ENCODE assay signal across 11 cellular contexts in genomic region chr19:13973479-13973878, GRCh38. TPM values are rescaled to one million over a fixed set of nuclear protein-coding genes. Genes with fewer than 3 reads are reported as not detected.
"Had no signal": no experiment of that assay in that cellular context is flagged by ENCODE, and none has a peak within 500 bp of the region (broad histone marks: within the 10 kb centered on the region; RNA-seq: fewer than 3 reads in every experiment).

No MANE protein-coding gene starts in this region.

RNA-seq across cellular contexts. Expression of gene PODNL1, which starts 35.3 kb away (rescaled TPM):
- total RNA-seq: activated B cell treated with CpG ODN at 0.5 μM for 24 hours, SK-MEL-5 had no signal
- polyA plus RNA-seq: cardiac muscle cell had no signal

RNA-seq across cellular contexts. Expression of gene RLN3, which starts 54.5 kb away (rescaled TPM):
- total RNA-seq: activated B cell treated with CpG ODN at 0.5 μM for 24 hours; activated CD4-positive, alpha-beta memory T cell treated with anti-CD3 and anti-CD28 coated beads for 36 hours; activated naive CD8-positive, alpha-beta T cell treated with anti-CD3 and anti-CD28 coated beads, Interleukin-2, amount 10 ng/mL, durations not matched to agents 7 days and 5 days; ascending aorta; cardiac muscle cell; chondrocyte; Right ventricle myocardium inferior; RPMI7951; SK-MEL-5; T-cell had no signal
- polyA plus RNA-seq: adipose tissue, cardiac muscle cell had no signal
